14 cellular contexts compared by ENCODE assay signal in genomic region chr4:81468685-81469084, GRCh38. TPM values are rescaled to one million over a fixed set of nuclear protein-coding genes. Genes with fewer than 3 reads are reported as not detected.
A peak's percentile ranks its signal among the peaks of the same experiment; 100 is the strongest.
DNase-seq lines count a peak whose midpoint lies in the region; ATAC-seq and TF ChIP-seq lines count a peak whose summit lies in the region.
"Had no signal": no experiment of that assay in that cellular context is flagged by ENCODE, and none has a peak within 500 bp of the region (broad histone marks: within the 10 kb centered on the region; RNA-seq: fewer than 3 reads in every experiment).

No MANE protein-coding gene starts in this region.

- TF ChIP-seq CTCF in colonic mucosa (IDR thresholded peaks at IDR 0.05) (no peak), nephron progenitor cell (IDR thresholded peaks at IDR 0.05) (no peak), RWPE1 (conservative IDR thresholded peaks at IDR 0.05; ENCODE audit: low read depth) (no peak)

- no peaks in the 10 kb centered on the region for H3K9me3 ChIP-seq in colonic mucosa

- intact Hi-C loops in colonic mucosa (cut with DNase I) = loop anchor here (5.0 to 10.0 kb wide), 2 partner anchors 374 to 806 kb away; no protein-coding TSS in a partner anchor

- H3K36me3 Mint-ChIP-seq in stimulated activated naive CD8-positive, alpha-beta T cell treated with anti-CD3 and anti-CD28 coated beads, Interleukin-15, Interleukin-2, amounts not matched to agents 100 ng/mL and 50 ng/mL, for 24 hours (ENCODE audit: low read depth) = peaks cover 10% of the 10 kb centered on the region
- H3K36me3 Mint-ChIP-seq in nephron progenitor cell (ENCODE audit: low read depth) = no peaks in the 10 kb centered on the region

- no peaks in the 10 kb centered on the region for H3K36me3 ChIP-seq in colonic mucosa

- peak overlapping the region in 1 of 2 donors; percentile 32 for H3K9ac ChIP-seq in colonic mucosa (ENCODE audit: low read depth in 2 of 2, low read length in 2 of 2)

- no peaks in the 10 kb centered on the region for H3K27me3 ChIP-seq in colonic mucosa

- CTCF ChIA-PET in RWPE1 (lab: Yijun Ruan, JAX) = interaction anchor here (2.0 kb wide), 1 partner anchor 800 kb away, joined by 12 read pairs; no protein-coding TSS in a partner anchor

- peak overlapping the region; percentile 94 for H3K4me3 Mint-ChIP-seq in stimulated activated naive CD8-positive, alpha-beta T cell treated with anti-CD3 and anti-CD28 coated beads, Interleukin-15, Interleukin-2, amounts not matched to agents 100 ng/mL and 50 ng/mL, for 24 hours
- peak overlapping the region; percentile 91 for H3K4me3 Mint-ChIP-seq in nephron progenitor cell
- H3K4me3 Mint-ChIP-seq: activated CD4-positive, alpha-beta T cell treated with anti-CD3 and anti-CD28 coated beads for 36 hours had no signal

- H3K4me3 ChIP-seq in colonic mucosa = no peak overlapping the region

- peak overlapping the region; percentile 2 for H3K27ac ChIP-seq in colonic mucosa
- H3K27ac ChIP-seq in RWPE1 = no peak overlapping the region

- peaks cover 6% of the 10 kb centered on the region for H3K4me1 ChIP-seq in colonic mucosa

- no peaks in the 10 kb centered on the region for H3K9me3 Mint-ChIP-seq in stimulated activated naive CD8-positive, alpha-beta T cell treated with anti-CD3 and anti-CD28 coated beads, Interleukin-15, Interleukin-2, amounts not matched to agents 100 ng/mL and 50 ng/mL, for 24 hours
- H3K9me3 Mint-ChIP-seq in nephron progenitor cell = peaks cover 6% of the 10 kb centered on the region

- no peak for DNase-seq in stimulated activated naive CD8-positive, alpha-beta T cell treated with anti-CD3 and anti-CD28 coated beads, Interleukin-15, Interleukin-2, amounts not matched to agents 100 U/mL and 50 U/mL, for 24 hours
- no peak for DNase-seq in colonic mucosa
- DNase-seq in nephron progenitor cell = no peak
- DNase-seq in NK-92 (lab: John Stamatoyannopoulos, UW; ENCODE audit: unreplicated experiment) = no peak
- DNase-seq in NCI-H1105 treated with DMSO at 0.1 percent for 48 hours (lab: John Stamatoyannopoulos, UW) = no peak
- DNase-seq in kidney glomerular epithelial cell (lab: John Stamatoyannopoulos, UW) = no peak
- no peak for DNase-seq in RWPE1 (ENCODE audit: low spot score)
- DNase-seq: activated CD4-positive, alpha-beta T cell treated with anti-CD3 and anti-CD28 coated beads for 36 hours; activated CD8-positive, alpha-beta memory T cell treated with anti-CD3 and anti-CD28 coated beads, Interleukin-2, amount 50 U/mL, for 48 hours; central memory CD4-positive, alpha-beta T cell; NCI-H2081; SHP77 treated with DMSO at 0.1 percent for 48 hours; T-helper 9 cell had no signal

- peak overlapping the region; percentile 23 for H3K27ac Mint-ChIP-seq in stimulated activated naive CD8-positive, alpha-beta T cell treated with anti-CD3 and anti-CD28 coated beads, Interleukin-15, Interleukin-2, amounts not matched to agents 100 ng/mL and 50 ng/mL, for 24 hours
- H3K27ac Mint-ChIP-seq in nephron progenitor cell = no peak overlapping the region
- H3K27ac Mint-ChIP-seq: activated CD4-positive, alpha-beta T cell treated with anti-CD3 and anti-CD28 coated beads for 36 hours had no signal

- POLR2A ChIA-PET in RWPE1 (lab: Yijun Ruan, JAX; ENCODE audit: low non-redundant PET) = no interaction called here

- peaks cover 71% of the 10 kb centered on the region for H3K4me1 Mint-ChIP-seq in stimulated activated naive CD8-positive, alpha-beta T cell treated with anti-CD3 and anti-CD28 coated beads, Interleukin-15, Interleukin-2, amounts not matched to agents 100 ng/mL and 50 ng/mL, for 24 hours (ENCODE audit: low read depth)
- peaks cover 83% of the 10 kb centered on the region for H3K4me1 Mint-ChIP-seq in nephron progenitor cell

- no peak for ATAC-seq in stimulated activated naive CD8-positive, alpha-beta T cell treated with anti-CD3 and anti-CD28 coated beads, Interleukin-15, Interleukin-2, amounts not matched to agents 100 U/mL and 50 U/mL, for 24 hours
- ATAC-seq: activated CD4-positive, alpha-beta T cell treated with anti-CD3 and anti-CD28 coated beads for 36 hours had no signal

- no peaks in the 10 kb centered on the region for H3K27me3 Mint-ChIP-seq in stimulated activated naive CD8-positive, alpha-beta T cell treated with anti-CD3 and anti-CD28 coated beads, Interleukin-15, Interleukin-2, amounts not matched to agents 100 ng/mL and 50 ng/mL, for 24 hours
- peaks cover 17% of the 10 kb centered on the region for H3K27me3 Mint-ChIP-seq in nephron progenitor cell (ENCODE audit: low read depth, poor library complexity)
- H3K27me3 Mint-ChIP-seq: activated CD4-positive, alpha-beta T cell treated with anti-CD3 and anti-CD28 coated beads for 36 hours had no signal

RNA-seq across cellular contexts. Expression of gene RASGEF1B, which starts 3.0 kb away (rescaled TPM):
- total RNA-seq in colonic mucosa = 10 to 100 TPM in 1 of 2 donors, 1 to 10 TPM in 1; 7.8 to 24.5 TPM
